20 cellular contexts compared by ENCODE assay signal in the genomic region with DNA sequence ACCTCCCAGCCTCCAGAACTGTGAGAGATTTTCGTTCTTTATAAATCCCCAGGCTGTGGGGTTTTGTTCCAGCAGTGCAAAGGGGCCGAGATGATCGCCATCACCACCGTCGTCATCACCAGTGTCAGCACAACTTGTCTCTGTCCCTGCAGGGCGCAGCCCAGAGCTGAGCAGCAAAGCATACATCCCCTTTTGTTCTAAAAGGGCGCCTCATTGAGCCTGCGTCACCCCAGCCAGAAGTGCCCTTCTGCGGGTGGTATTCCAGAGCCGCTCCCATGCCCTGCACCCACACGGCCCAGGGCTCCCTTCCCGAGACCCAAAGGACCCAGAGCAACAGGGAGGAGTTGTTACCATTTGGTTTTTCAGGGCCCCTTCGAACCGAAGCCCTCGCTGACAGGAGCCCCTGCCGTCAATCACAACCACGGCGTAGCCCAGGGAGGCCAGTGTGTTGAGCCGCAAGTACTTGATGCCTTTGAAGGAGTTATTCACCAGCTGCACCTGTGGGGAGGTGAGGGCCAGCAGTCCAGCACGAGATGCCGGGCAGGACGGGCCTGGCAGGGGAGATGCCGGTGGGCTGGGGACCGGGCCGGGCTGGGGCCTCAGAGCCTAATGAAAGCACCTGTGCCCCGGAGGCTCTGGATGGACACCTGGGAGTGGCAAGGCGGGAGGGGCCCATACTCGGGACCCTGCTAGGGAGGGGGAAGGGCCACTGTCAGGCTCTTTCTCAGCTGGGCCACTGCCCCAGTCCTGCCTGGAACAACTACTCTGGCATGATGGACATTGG. TPM values are rescaled to one million over a fixed set of nuclear protein-coding genes. Genes with fewer than 3 reads are reported as not detected.
DNase-seq lines count a peak whose midpoint lies in the region; ATAC-seq and TF ChIP-seq lines count a peak whose summit lies in the region.
"Had no signal": no experiment of that assay in that cellular context is flagged by ENCODE, and none has a peak within 500 bp of the region (broad histone marks: within the 10 kb centered on the region; RNA-seq: fewer than 3 reads in every experiment).

No MANE protein-coding gene starts in this region.

- peak overlapping the region; percentile 44 for H3K9ac ChIP-seq in neuronal stem cell (ENCODE audit: low read depth, low read length, poor library complexity)

- CTCF ChIA-PET in Panc1 (lab: Charles Lee): no interaction called here

- H3K9me3 ChIP-seq in Panc1 (ENCODE audit: control insufficient read depth, insufficient read depth, low read depth, low read length) (no peaks in the 10 kb centered on the region), neuronal stem cell (replicated peaks in 1 of 2; ENCODE audit: control insufficient read depth in 2 of 2, insufficient read depth in 1 of 2, low read depth in 1 of 2, low read length in 2 of 2) (no peaks in the 10 kb centered on the region)

- no peaks in the 10 kb centered on the region for H3K9me3 Mint-ChIP-seq in CD14-positive monocyte
- H3K9me3 Mint-ChIP-seq: CD4-positive, alpha-beta T cell had no signal

- WGBS in neuronal stem cell (ENCODE audit: extremely low coverage in 2 of 2, insufficient read length in 2 of 2, insufficient replicate concordance in 1 of 2), 2 donors: no CpG with 5 or more reads among the region's 28 CpGs

- no peak overlapping the region for H2BK15ac ChIP-seq in neuronal stem cell (ENCODE audit: low read length)

- H3K27ac ChIP-seq in Panc1 (ENCODE audit: low read length) (no peak overlapping the region), dorsolateral prefrontal cortex (peak overlapping the region in 51 of 59 donors; percentile 19 to 96 (median 76)), neuronal stem cell (replicated peaks; ENCODE audit: low read length) (no peak overlapping the region), coronary artery (peak overlapping the region in 1 of 2 donors; percentile 32)
- H3K27ac ChIP-seq: SK-N-MC had no signal

- H3K4ac ChIP-seq in neuronal stem cell (ENCODE audit: low read length): no peak overlapping the region

- peaks cover 2% of the 10 kb centered on the region for H3K79me1 ChIP-seq in neuronal stem cell (ENCODE audit: low read depth, low read length)

- no peak overlapping the region for H3K18ac ChIP-seq in neuronal stem cell (ENCODE audit: low read length)

- H3K4me1 Mint-ChIP-seq in CD14-positive monocyte: no peaks in the 10 kb centered on the region

- peak overlapping the region; percentile 10 for H2BK12ac ChIP-seq in neuronal stem cell (ENCODE audit: low read length)

- H3K4me3 ChIP-seq in Panc1 (ENCODE audit: low read depth in 2 of 2, low read length in 2 of 2) (no peak overlapping the region), dorsolateral prefrontal cortex (peak overlapping the region in 2 of 59 donors; percentile 9 to 24), neuronal stem cell (ENCODE audit: low read length in 2 of 2) (no peak overlapping the region), coronary artery (no peak overlapping the region)
- H3K4me3 ChIP-seq: SK-N-MC had no signal

- H3K4me3 Mint-ChIP-seq in CD14-positive monocyte: no peak overlapping the region
- H3K4me3 Mint-ChIP-seq: CD4-positive, alpha-beta T cell had no signal

- no peak overlapping the region for H2BK120ac ChIP-seq in neuronal stem cell (ENCODE audit: low read depth, low read length)

- H3K4me1 ChIP-seq in Panc1 (ENCODE audit: control insufficient read depth, insufficient read depth, low read length): no peaks in the 10 kb centered on the region
- H3K4me1 ChIP-seq in neuronal stem cell (ENCODE audit: control insufficient read depth in 2 of 2, insufficient read depth in 1 of 2, low read depth in 1 of 2, low read length in 2 of 2): no peaks in the 10 kb centered on the region

- peak overlapping the region in 2 of 7 donors; percentile 48 to 67 for H3K27ac Mint-ChIP-seq in CD14-positive monocyte
- H3K27ac Mint-ChIP-seq: CD4-positive, alpha-beta T cell had no signal

- BruUV-seq in Panc1 (replicated peaks; lab: Mats Ljungman, UMichigan): no TSS peak

- no peak overlapping the region for H2AFZ ChIP-seq in neuronal stem cell (ENCODE audit: low read length)

- DNase-seq in ELR (ENCODE audit: low read depth): peak; percentile 0
- DNase-seq in Panc1 (ENCODE audit: low read depth, low spot score): no peak
- DNase-seq in dorsolateral prefrontal cortex: peak in 4 of 10 donors; percentile 26 to 55 (median 30)
- no peak for DNase-seq in neuronal stem cell (ENCODE audit: low spot score)
- no peak for DNase-seq in coronary artery (ENCODE audit: low spot score)
- DNase-seq in CD14-positive monocyte (ENCODE audit: low spot score): no peak
- no peak for DNase-seq in NCI-H345 (lab: John Stamatoyannopoulos, UW)
- DNase-seq: CD4-positive, alpha-beta T cell; COR-L47; DMS79 treated with DMSO at 0.1 percent for 48 hours; Kasumi-1; NCI-H1694; NCI-H2081; NCI-H2171 treated with DMSO at 0.1 percent for 48 hours; NCI-H446; NCI-H526; OCI-M1; SHP77 had no signal

- no peak overlapping the region for H2AK5ac ChIP-seq in neuronal stem cell (ENCODE audit: low read depth, low read length)

- no peaks in the 10 kb centered on the region for H3K27me3 ChIP-seq in Panc1 (ENCODE audit: control insufficient read depth, insufficient read depth, low read length)
- no peaks in the 10 kb centered on the region for H3K27me3 ChIP-seq in dorsolateral prefrontal cortex
- H3K27me3 ChIP-seq in neuronal stem cell (ENCODE audit: control insufficient read depth in 3 of 3, insufficient read depth in 3 of 3, low read depth in 1 of 3, low read length in 3 of 3): no peaks in the 10 kb centered on the region

- POLR2A ChIA-PET in Panc1 (lab: Charles Lee): no interaction called here

- no peak overlapping the region for H3K14ac ChIP-seq in neuronal stem cell (ENCODE audit: low read length)

- H4K91ac ChIP-seq in neuronal stem cell (ENCODE audit: low read depth, low read length, poor library complexity): no peak overlapping the region

- no peak for TF ChIP-seq CTCF in Panc1 (IDR thresholded peaks at IDR 0.05)
- no peak for TF ChIP-seq CTCF in dorsolateral prefrontal cortex (IDR thresholded peaks at IDR 0.05 in 54 of 56, conservative IDR thresholded peaks at IDR 0.05 in 2 of 56; ENCODE audit: low read depth in 1 of 56, partially characterized antibody in 56 of 56)
- TF ChIP-seq CTCF in coronary artery (IDR thresholded peaks at IDR 0.05): no peak
- no peak for TF ChIP-seq CTCF in CD14-positive monocyte (IDR thresholded peaks at IDR 0.05)

- no peaks in the 10 kb centered on the region for H3K27me3 Mint-ChIP-seq in CD14-positive monocyte (ENCODE audit: low read depth in 3 of 3)
- H3K27me3 Mint-ChIP-seq: CD4-positive, alpha-beta T cell had no signal

- H3K36me3 ChIP-seq in Panc1 (ENCODE audit: control insufficient read depth, insufficient read depth, low read length) (no peaks in the 10 kb centered on the region), neuronal stem cell (replicated peaks in 1 of 2; ENCODE audit: control insufficient read depth in 2 of 2, insufficient read depth in 2 of 2, low read length in 2 of 2) (peaks cover 20 to 77% of the 10 kb centered on the region in 2 donors)

- intact Hi-C loops in Panc1 (cut with micrococcal nuclease; ENCODE audit: unreplicated experiment) (no loop called here), dorsolateral prefrontal cortex (cut with DNase I) (loop anchor here in 1 of 2 donors (5.0 kb wide), 1 partner anchor 38 kb away; the partner anchor contains the start of gene DPP9), CD14-positive monocyte (cut with micrococcal nuclease) (no loop called here)

- in situ Hi-C loops in Panc1 (cut with HindIII; ENCODE audit: low pct_unique_long_range_greater_than_20kb, low sequenced_read_pairs): no loop called here

- no peak overlapping the region for H3K23ac ChIP-seq in neuronal stem cell (ENCODE audit: low read depth, low read length, poor library complexity)

- no peak overlapping the region for H4K8ac ChIP-seq in neuronal stem cell (ENCODE audit: low read depth, low read length)

- H2BK5ac ChIP-seq in neuronal stem cell (ENCODE audit: low read length): peak overlapping the region; percentile 24

- ATAC-seq in Panc1 (0 out of 2 replicates have a peak, but pooled peaks have one; percentile 6), HG02852 (IDR thresholded peaks at IDR 0.05; ENCODE audit: unreplicated experiment) (no peak)

- no peak overlapping the region for H3K4me2 ChIP-seq in neuronal stem cell (ENCODE audit: insufficient read depth, low read length, poor library complexity, severe bottlenecking)

- H3K36me3 Mint-ChIP-seq in CD14-positive monocyte: peaks cover 58 to 88% of the 10 kb centered on the region in 2 donors

RNA-seq across cellular contexts. Expression of gene MYDGF, which starts 14.4 kb away (rescaled TPM):
- total RNA-seq in Panc1 (2021; ENCODE audit: unreplicated experiment): 78.1 TPM
- polyA plus RNA-seq in Panc1 (2012; ENCODE audit: insufficient read length): 190 TPM
- 10 to 100 TPM; 18.4 to 49.7 (median 30.3) TPM for total RNA-seq in dorsolateral prefrontal cortex
- polyA plus RNA-seq in neuronal stem cell (2013, experiment 1 of 2): 33.5 TPM
- 33.9 TPM for polyA plus RNA-seq in neuronal stem cell (2013, experiment 2 of 2)
- 100 to 1,000 TPM; 160 to 165 TPM for polyA plus RNA-seq in CD14-positive monocyte

RNA-seq across cellular contexts. Expression of gene DPP9, which starts 39.1 kb away (rescaled TPM):
- total RNA-seq in Panc1 (2021; ENCODE audit: unreplicated experiment) (108 TPM), dorsolateral prefrontal cortex (10 to 100 TPM; 24.5 to 54.3 (median 38.1) TPM)
- polyA plus RNA-seq in Panc1 (2012; ENCODE audit: insufficient read length): 91.4 TPM
- polyA plus RNA-seq in neuronal stem cell (2013, experiment 1 of 2): 12.1 TPM
- polyA plus RNA-seq in neuronal stem cell (2013, experiment 2 of 2): 12.4 TPM
- polyA plus RNA-seq in CD14-positive monocyte: 10 to 100 TPM; 12.6 to 13.9 TPM

RNA-seq across cellular contexts. Expression of gene TNFAIP8L1, which starts 45.2 kb away (rescaled TPM):
- total RNA-seq in Panc1 (2021; ENCODE audit: unreplicated experiment) (4.8 TPM), dorsolateral prefrontal cortex (10 to 100 TPM in 117 of 120 experiments, 1 to 10 TPM in 3; 6.5 to 31.1 (median 19.5) TPM)
- polyA plus RNA-seq in Panc1 (2012; ENCODE audit: insufficient read length): 3.8 TPM
- 15.5 TPM for polyA plus RNA-seq in neuronal stem cell (2013, experiment 1 of 2)
- polyA plus RNA-seq in neuronal stem cell (2013, experiment 2 of 2): 15.7 TPM
- polyA plus RNA-seq in CD14-positive monocyte: 1 to 10 TPM; 1.8 to 3.9 TPM

Comparison
In these comparisons a context has a peak if more than half of its experiments do, and no peak if none do; other contexts are left out.
1. H3K27ac ChIP-seq: peak in dorsolateral prefrontal cortex (51 of 59); none in Panc1 (single experiment) and neuronal stem cell (single experiment).